Comparison of ENCODE assay signal across 12 cellular contexts in genomic region chr10:46558141-46558410, GRCh38. TPM values are rescaled to one million over a fixed set of nuclear protein-coding genes. Genes with fewer than 3 reads are reported as not detected.
"Had no signal": no experiment of that assay in that cellular context is flagged by ENCODE, and none has a peak within 500 bp of the region (broad histone marks: within the 10 kb centered on the region; RNA-seq: fewer than 3 reads in every experiment).

No MANE protein-coding gene starts in this region.

- H3K27ac Mint-ChIP-seq: activated naive CD8-positive, alpha-beta T cell treated with anti-CD3 and anti-CD28 coated beads, Interleukin-2, amount 10 ng/mL, durations not matched to agents 7 days and 5 days; stimulated activated naive CD8-positive, alpha-beta T cell treated with anti-CD3 and anti-CD28 coated beads, Interleukin-15, Interleukin-2, amounts not matched to agents 100 ng/mL and 50 ng/mL, for 24 hours had no signal

- H3K9me3 ChIP-seq: breast epithelium, esophagus muscularis mucosa, pancreas had no signal

- H3K27me3 ChIP-seq: pancreas had no signal

- H3K27me3 Mint-ChIP-seq: activated naive CD8-positive, alpha-beta T cell treated with anti-CD3 and anti-CD28 coated beads, Interleukin-2, amount 10 ng/mL, durations not matched to agents 7 days and 5 days had no signal

- H3K27ac ChIP-seq: breast epithelium, dorsolateral prefrontal cortex, esophagus muscularis mucosa, pancreas had no signal

- DNase-seq: activated CD4-positive, alpha-beta T cell treated with anti-CD3 and anti-CD28 coated beads, Interleukin-2, amount 50 U/mL, for 4 hours; activated naive CD8-positive, alpha-beta T cell treated with anti-CD3 and anti-CD28 coated beads, Interleukin-2, amount 10 ng/mL, durations not matched to agents 7 days and 5 days; activated T-cell treated with anti-CD3 and anti-CD28 coated beads, Interleukin-2, amount 50 U/mL, for 1 hour; anterior cingulate cortex; foreskin fibroblast; stimulated activated CD4-positive, alpha-beta T cell treated with anti-CD3 and anti-CD28 coated beads, Interleukin-4, amount 100 ng/mL, for 1 hour had no signal

- H3K4me1 ChIP-seq: breast epithelium had no signal

- H3K36me3 ChIP-seq: breast epithelium, esophagus muscularis mucosa, pancreas had no signal

- H3K36me3 Mint-ChIP-seq: activated naive CD8-positive, alpha-beta T cell treated with anti-CD3 and anti-CD28 coated beads, Interleukin-2, amount 10 ng/mL, durations not matched to agents 7 days and 5 days had no signal

- H3K4me3 Mint-ChIP-seq: activated naive CD8-positive, alpha-beta T cell treated with anti-CD3 and anti-CD28 coated beads, Interleukin-2, amount 10 ng/mL, durations not matched to agents 7 days and 5 days; stimulated activated naive CD8-positive, alpha-beta T cell treated with anti-CD3 and anti-CD28 coated beads, Interleukin-15, Interleukin-2, amounts not matched to agents 100 ng/mL and 50 ng/mL, for 24 hours had no signal

- ATAC-seq: pancreas had no signal

- H3K9me3 Mint-ChIP-seq: activated naive CD8-positive, alpha-beta T cell treated with anti-CD3 and anti-CD28 coated beads, Interleukin-2, amount 10 ng/mL, durations not matched to agents 7 days and 5 days; stimulated activated naive CD8-positive, alpha-beta T cell treated with anti-CD3 and anti-CD28 coated beads, Interleukin-15, Interleukin-2, amounts not matched to agents 100 ng/mL and 50 ng/mL, for 24 hours had no signal

- H3K4me3 ChIP-seq: breast epithelium, dorsolateral prefrontal cortex, esophagus muscularis mucosa, pancreas had no signal

RNA-seq across cellular contexts. Expression of gene GPRIN2, which starts 1.6 kb away (rescaled TPM):
- total RNA-seq: activated naive CD8-positive, alpha-beta T cell treated with anti-CD3 and anti-CD28 coated beads, Interleukin-2, amount 10 ng/mL, durations not matched to agents 7 days and 5 days had no signal

RNA-seq across cellular contexts. Expression of gene SYT15, which starts 20.9 kb away (rescaled TPM):
- polyA plus RNA-seq: neural cell had no signal
